Comparison of ENCODE assay signal across 1 cellular context in genomic region chr3:187809979-187810568, GRCh38.
TF ChIP-seq lines count a peak whose summit lies in the region.

No MANE protein-coding gene starts in this region.

TF ChIP-seq in GM23338, 12 proteins besides CTCF, POLR2A, EP300 and RAD21 (continued from another document):
- TF ChIP-seq ZNF462 (CRISPR knock-in tag; IDR thresholded peaks at IDR 0.05) (no peak), ZNF114 (CRISPR knock-in tag; IDR thresholded peaks at IDR 0.05) (no peak), ZNF331 (CRISPR knock-in tag; IDR thresholded peaks at IDR 0.05; ENCODE audit: low read depth) (no peak), ETS1 (IDR thresholded peaks at IDR 0.05) (no peak), REST (IDR thresholded peaks at IDR 0.05; ENCODE audit: unreplicated experiment) (no peak)
